1 cellular context compared by ENCODE assay signal in the genomic region with DNA sequence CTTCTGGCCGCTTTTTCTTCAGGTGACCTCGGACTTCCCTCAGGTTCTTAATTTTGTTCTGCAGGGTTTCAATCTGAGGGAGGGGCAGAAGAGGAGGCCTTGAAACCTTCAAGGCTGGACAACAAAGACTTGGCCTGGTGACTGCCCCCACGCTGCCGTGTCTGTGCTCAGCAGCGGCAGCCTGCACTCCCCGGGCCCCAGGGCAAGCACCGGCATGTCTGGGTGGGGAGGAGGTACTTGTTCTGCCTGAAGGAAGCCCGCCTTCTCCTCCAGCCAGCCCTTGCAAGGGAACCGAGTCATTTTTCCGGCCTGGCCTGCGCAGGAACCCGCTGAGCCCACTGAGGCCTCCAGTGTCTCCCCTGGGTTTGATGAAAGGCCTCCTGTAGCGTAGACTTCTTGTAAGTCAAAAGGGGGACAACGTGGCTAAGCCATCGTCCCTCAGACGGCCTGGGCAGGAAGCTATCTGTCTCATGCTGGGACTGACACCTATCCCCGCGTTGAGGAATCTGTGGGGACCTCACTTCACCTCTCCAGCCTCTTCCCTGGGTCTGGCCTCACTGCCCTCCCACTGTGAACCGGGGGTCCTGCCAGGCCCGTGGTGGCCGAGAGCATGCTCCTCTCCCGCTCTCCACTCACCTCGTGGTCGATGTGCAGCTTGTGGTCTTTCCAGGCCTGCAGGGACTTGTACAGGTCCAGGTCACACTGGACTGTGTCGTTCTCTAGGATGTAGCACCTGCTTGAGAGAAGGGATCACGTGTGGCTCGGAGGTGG.
TF ChIP-seq lines count a peak whose summit lies in the region.

No MANE protein-coding gene starts in this region.

TF ChIP-seq in GM23338, 12 proteins besides CTCF, POLR2A, EP300 and RAD21 (continued from another document):
- TF ChIP-seq REST (IDR thresholded peaks at IDR 0.05; ENCODE audit: unreplicated experiment) (no peak), JUNB (IDR thresholded peaks at IDR 0.05; ENCODE audit: unreplicated experiment) (no peak), POLR2AphosphoS5 (IDR thresholded peaks at IDR 0.05; ENCODE audit: low read depth) (no peak), ETS1 (IDR thresholded peaks at IDR 0.05) (no peak), CREB1 (CRISPR knock-in tag; IDR thresholded peaks at IDR 0.05; ENCODE audit: low read depth) (no peak), ZNF114 (CRISPR knock-in tag; IDR thresholded peaks at IDR 0.05) (no peak), EZH2phosphoT487 (IDR thresholded peaks at IDR 0.05; ENCODE audit: unreplicated experiment) (no peak), ZNF331 (CRISPR knock-in tag; IDR thresholded peaks at IDR 0.05; ENCODE audit: low read depth) (no peak)
- TF ChIP-seq, protein P1, sequence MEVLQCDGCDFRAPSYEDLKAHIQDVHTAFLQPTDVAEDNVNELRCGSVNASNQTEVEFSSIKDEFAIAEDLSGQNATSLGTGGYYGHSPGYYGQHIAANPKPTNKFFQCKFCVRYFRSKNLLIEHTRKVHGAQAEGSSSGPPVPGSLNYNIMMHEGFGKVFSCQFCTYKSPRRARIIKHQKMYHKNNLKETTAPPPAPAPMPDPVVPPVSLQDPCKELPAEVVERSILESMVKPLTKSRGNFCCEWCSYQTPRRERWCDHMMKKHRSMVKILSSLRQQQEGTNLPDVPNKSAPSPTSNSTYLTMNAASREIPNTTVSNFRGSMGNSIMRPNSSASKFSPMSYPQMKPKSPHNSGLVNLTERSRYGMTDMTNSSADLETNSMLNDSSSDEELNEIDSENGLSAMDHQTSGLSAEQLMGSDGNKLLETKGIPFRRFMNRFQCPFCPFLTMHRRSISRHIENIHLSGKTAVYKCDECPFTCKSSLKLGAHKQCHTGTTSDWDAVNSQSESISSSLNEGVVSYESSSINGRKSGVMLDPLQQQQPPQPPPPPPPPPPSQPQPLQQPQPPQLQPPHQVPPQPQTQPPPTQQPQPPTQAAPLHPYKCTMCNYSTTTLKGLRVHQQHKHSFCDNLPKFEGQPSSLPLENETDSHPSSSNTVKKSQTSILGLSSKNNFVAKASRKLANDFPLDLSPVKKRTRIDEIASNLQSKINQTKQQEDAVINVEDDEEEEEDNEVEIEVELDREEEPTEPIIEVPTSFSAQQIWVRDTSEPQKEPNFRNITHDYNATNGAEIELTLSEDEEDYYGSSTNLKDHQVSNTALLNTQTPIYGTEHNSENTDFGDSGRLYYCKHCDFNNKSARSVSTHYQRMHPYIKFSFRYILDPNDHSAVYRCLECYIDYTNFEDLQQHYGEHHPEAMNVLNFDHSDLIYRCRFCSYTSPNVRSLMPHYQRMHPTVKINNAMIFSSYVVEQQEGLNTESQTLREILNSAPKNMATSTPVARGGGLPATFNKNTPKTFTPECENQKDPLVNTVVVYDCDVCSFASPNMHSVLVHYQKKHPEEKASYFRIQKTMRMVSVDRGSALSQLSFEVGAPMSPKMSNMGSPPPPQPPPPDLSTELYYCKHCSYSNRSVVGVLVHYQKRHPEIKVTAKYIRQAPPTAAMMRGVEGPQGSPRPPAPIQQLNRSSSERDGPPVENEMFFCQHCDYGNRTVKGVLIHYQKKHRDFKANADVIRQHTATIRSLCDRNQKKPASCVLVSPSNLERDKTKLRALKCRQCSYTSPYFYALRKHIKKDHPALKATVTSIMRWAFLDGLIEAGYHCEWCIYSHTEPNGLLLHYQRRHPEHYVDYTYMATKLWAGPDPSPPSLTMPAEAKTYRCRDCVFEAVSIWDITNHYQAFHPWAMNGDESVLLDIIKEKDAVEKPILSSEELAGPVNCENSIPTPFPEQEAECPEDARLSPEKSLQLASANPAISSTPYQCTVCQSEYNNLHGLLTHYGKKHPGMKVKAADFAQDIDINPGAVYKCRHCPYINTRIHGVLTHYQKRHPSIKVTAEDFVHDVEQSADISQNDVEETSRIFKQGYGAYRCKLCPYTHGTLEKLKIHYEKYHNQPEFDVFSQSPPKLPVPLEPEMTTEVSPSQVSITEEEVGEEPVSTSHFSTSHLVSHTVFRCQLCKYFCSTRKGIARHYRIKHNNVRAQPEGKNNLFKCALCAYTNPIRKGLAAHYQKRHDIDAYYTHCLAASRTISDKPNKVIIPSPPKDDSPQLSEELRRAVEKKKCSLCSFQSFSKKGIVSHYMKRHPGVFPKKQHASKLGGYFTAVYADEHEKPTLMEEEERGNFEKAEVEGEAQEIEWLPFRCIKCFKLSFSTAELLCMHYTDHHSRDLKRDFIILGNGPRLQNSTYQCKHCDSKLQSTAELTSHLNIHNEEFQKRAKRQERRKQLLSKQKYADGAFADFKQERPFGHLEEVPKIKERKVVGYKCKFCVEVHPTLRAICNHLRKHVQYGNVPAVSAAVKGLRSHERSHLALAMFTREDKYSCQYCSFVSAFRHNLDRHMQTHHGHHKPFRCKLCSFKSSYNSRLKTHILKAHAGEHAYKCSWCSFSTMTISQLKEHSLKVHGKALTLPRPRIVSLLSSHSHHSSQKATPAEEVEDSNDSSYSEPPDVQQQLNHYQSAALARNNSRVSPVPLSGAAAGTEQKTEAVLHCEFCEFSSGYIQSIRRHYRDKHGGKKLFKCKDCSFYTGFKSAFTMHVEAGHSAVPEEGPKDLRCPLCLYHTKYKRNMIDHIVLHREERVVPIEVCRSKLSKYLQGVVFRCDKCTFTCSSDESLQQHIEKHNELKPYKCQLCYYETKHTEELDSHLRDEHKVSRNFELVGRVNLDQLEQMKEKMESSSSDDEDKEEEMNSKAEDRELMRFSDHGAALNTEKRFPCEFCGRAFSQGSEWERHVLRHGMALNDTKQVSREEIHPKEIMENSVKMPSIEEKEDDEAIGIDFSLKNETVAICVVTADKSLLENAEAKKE (CRISPR knock-in tag; IDR thresholded peaks at IDR 0.05), result no peak
